In the genomic region with DNA sequence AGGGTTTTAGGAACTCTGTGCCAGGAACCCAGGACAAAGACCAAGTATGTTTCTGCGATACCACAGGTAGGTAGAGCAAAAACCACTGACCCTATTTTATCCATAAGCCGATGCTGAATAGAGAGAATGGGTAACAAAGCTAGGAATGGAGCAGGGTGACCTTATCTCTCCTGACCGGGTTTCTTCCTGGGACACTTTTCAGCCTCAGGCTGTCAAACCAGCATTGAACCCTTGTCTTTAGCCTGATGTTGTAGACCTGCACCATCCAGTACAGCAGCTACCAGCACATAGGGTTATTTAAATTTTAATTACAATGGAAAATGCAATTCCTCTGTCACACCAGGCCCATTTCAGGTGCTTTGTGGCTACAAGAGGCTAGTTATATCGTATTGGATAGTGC, we compare ENCODE assay signal across 23 cellular contexts.
"Had no signal": no experiment of that assay in that cellular context is flagged by ENCODE, and none has a peak within 500 bp of the region (broad histone marks: within the 10 kb centered on the region; RNA-seq: fewer than 3 reads in every experiment).

No MANE protein-coding gene starts in this region.

- H3K9me3 ChIP-seq: suprapubic skin, testis, thoracic aorta, thyroid gland, tibial artery, upper lobe of left lung, upper lobe of right lung, uterus, vagina had no signal

- H3K4me3 ChIP-seq: stomach, suprapubic skin, testis, thoracic aorta, thyroid gland, tibial artery, tibial nerve, transverse colon, upper lobe of left lung, upper lobe of right lung, uterus, vagina had no signal

- DNase-seq: stimulated activated CD4-positive, alpha-beta T cell treated with anti-CD3 and anti-CD28 coated beads, Interleukin-2, amount 100 ng/mL, for 48 hours; stimulated activated CD4-positive, alpha-beta T cell treated with anti-CD3 and anti-CD28 coated beads, Interleukin-4, amount 100 ng/mL, for 1 hour; stimulated activated CD4-positive, alpha-beta T cell treated with anti-CD3 and anti-CD28 coated beads, Interleukin-4, amount 100 ng/mL, for 24 hours; stimulated activated CD4-positive, alpha-beta T cell treated with anti-CD3 and anti-CD28 coated beads, Interleukin-4, amount 100 ng/mL, for 4 hours; stimulated activated CD8-positive, alpha-beta memory T cell treated with anti-CD3 and anti-CD28 coated beads, Interleukin-4, amount 100 ng/mL, for 48 hours; stimulated activated naive B cell treated with anti-CD40 and anti-IgM and Interleukin-4, amounts not matched to agents 10 μg/mL and 1 μg/mL and 100 μg/mL, for 72 hours; stimulated activated naive CD4-positive, alpha-beta T cell; stimulated activated naive CD4-positive, alpha-beta T cell treated with Interleukin-2 at 50 U/mL for 16 hours; stimulated activated naive CD8-positive, alpha-beta T cell treated with anti-CD3 and anti-CD28 coated beads, Interleukin-15, amount 100 ng/mL, for 72 hours; stimulated activated naive CD8-positive, alpha-beta T cell treated with anti-CD3 and anti-CD28 coated beads, Interleukin-15, Interleukin-2, amounts not matched to agents 100 U/mL and 50 U/mL, for 24 hours; stomach; substantia nigra; testis; thyroid gland; tibial artery; transverse colon; upper lobe of left lung; upper lobe of right lung; uterus had no signal

- H3K36me3 ChIP-seq: stomach, suprapubic skin, thoracic aorta, thyroid gland, tibial artery, tibial nerve, transverse colon, upper lobe of left lung, upper lobe of right lung, uterus, vagina had no signal

- H3K27ac ChIP-seq: stomach, suprapubic skin, testis, thoracic aorta, thyroid gland, tibial artery, tibial nerve, transverse colon, upper lobe of left lung, upper lobe of right lung, uterus, vagina had no signal

- H3K4me1 ChIP-seq: testis, tibial artery, transverse colon, upper lobe of right lung, uterus, vagina had no signal

- H3K27me3 ChIP-seq: testis, thyroid gland, upper lobe of left lung, vagina had no signal
